Comparison of ENCODE assay signal across 26 cellular contexts in genomic region chr10:27330074-27330473, GRCh38.
DNase-seq lines count a peak whose midpoint lies in the region; ATAC-seq and TF ChIP-seq lines count a peak whose summit lies in the region.
"Had no signal": no experiment of that assay in that cellular context is flagged by ENCODE, and none has a peak within 500 bp of the region (broad histone marks: within the 10 kb centered on the region; RNA-seq: fewer than 3 reads in every experiment).

No MANE protein-coding gene starts in this region.

- H3K4me3 ChIP-seq in BE2C (ENCODE audit: low read depth, low read length) (no peak overlapping the region), Karpas-422 (ENCODE audit: low read length) (no peak overlapping the region), SK-N-SH (ENCODE audit: low read depth in 2 of 2, low read length in 1 of 2) (no peak overlapping the region)
- H3K4me3 ChIP-seq: A549, BLaER1, GM12878 had no signal

- peaks cover 2% of the 10 kb centered on the region for H3K4me1 Mint-ChIP-seq in T-helper 17 cell
- H3K4me1 Mint-ChIP-seq: B cell; CD4-positive, alpha-beta memory T cell; CD8-positive, alpha-beta memory T cell had no signal

- H3K9me2 ChIP-seq in Karpas-422 (replicated peaks; ENCODE audit: insufficient read depth, low read length): no peaks in the 10 kb centered on the region
- H3K9me2 ChIP-seq in SK-N-SH: no peaks in the 10 kb centered on the region

- H3K36me3 Mint-ChIP-seq in T-helper 17 cell (ENCODE audit: low read depth): no peaks in the 10 kb centered on the region
- H3K36me3 Mint-ChIP-seq: CD14-positive monocyte; CD4-positive, alpha-beta memory T cell; CD4-positive, CD25-positive, alpha-beta regulatory T cell; CD8-positive, alpha-beta memory T cell had no signal

- DNase-seq in BE2C (peak; percentile 37), Karpas-422 (peak; percentile 16), SK-N-SH (peak; percentile 39), T-helper 17 cell (no peak)
- DNase-seq in activated naive CD4-positive, alpha-beta T cell treated with Interleukin-2 at 50 U/mL for 16 hours: no peak
- no peak for DNase-seq in stimulated activated naive CD8-positive, alpha-beta T cell treated with anti-CD3 and anti-CD28 coated beads, Interleukin-15, Interleukin-2, amounts not matched to agents 100 U/mL and 50 U/mL, for 24 hours
- DNase-seq: AML-193; C1 segment of cervical spinal cord; CD4-positive, alpha-beta memory T cell; CD4-positive, CD25-positive, alpha-beta regulatory T cell; CD8-positive, alpha-beta memory T cell; COR-L47; DMS 273 treated with DMSO at 0.1 percent for 48 hours; DMS153; DMS53; DMS79; DND-41; EL; GDM1 had no signal

- POLR2A ChIA-PET in SK-N-SH (lab: Yijun Ruan, JAX): no interaction called here

- H3F3A ChIP-seq in SK-N-SH (replicated peaks; ENCODE audit: insufficient read depth): no peaks in the 10 kb centered on the region

- H2AFZ ChIP-seq in Karpas-422 (ENCODE audit: low read length): no peak overlapping the region
- no peak overlapping the region for H2AFZ ChIP-seq in SK-N-SH (ENCODE audit: low read depth)

- no peak overlapping the region for H3K9ac ChIP-seq in Karpas-422 (ENCODE audit: low read length)
- H3K9ac ChIP-seq in SK-N-SH: no peak overlapping the region
- H3K9ac ChIP-seq: BLaER1 had no signal

- H3K9me3 ChIP-seq in BE2C: no peaks in the 10 kb centered on the region
- no peaks in the 10 kb centered on the region for H3K9me3 ChIP-seq in Karpas-422 (ENCODE audit: low read length)
- H3K9me3 ChIP-seq in SK-N-SH: no peaks in the 10 kb centered on the region
- H3K9me3 ChIP-seq in T-helper 17 cell (ENCODE audit: control insufficient read depth, low read length, poor library complexity, severe bottlenecking): no peaks in the 10 kb centered on the region
- H3K9me3 ChIP-seq: A549, BLaER1 had no signal

- H4K20me1 ChIP-seq in Karpas-422 (ENCODE audit: insufficient read depth, low read depth, low read length) (no peaks in the 10 kb centered on the region), SK-N-SH (ENCODE audit: insufficient read depth) (no peaks in the 10 kb centered on the region)
- H4K20me1 ChIP-seq: BLaER1 had no signal

- H3K4me1 ChIP-seq in BE2C (peaks cover 5% of the 10 kb centered on the region; the same call in 1 of the 2 replicates), Karpas-422 (ENCODE audit: low read length) (no peaks in the 10 kb centered on the region), SK-N-SH (ENCODE audit: control insufficient read depth in 1 of 2, insufficient read depth in 2 of 2, low read depth in 1 of 2, low read length in 1 of 2) (peaks cover 0 to 10% of the 10 kb centered on the region in 2 experiments; a peak in 2 of 4 replicates)
- H3K4me1 ChIP-seq: A549, BLaER1 had no signal

- CTCF ChIA-PET in SK-N-SH (lab: Yijun Ruan, JAX): interaction anchor here (1.8 kb wide), 1 partner anchor 30 kb away, joined by 4 read pairs; no protein-coding TSS in a partner anchor

- H3K4me2 ChIP-seq in Karpas-422 (ENCODE audit: low read depth, low read length, poor library complexity, severe bottlenecking): no peak overlapping the region
- no peak overlapping the region for H3K4me2 ChIP-seq in SK-N-SH
- H3K4me2 ChIP-seq: A549, BLaER1 had no signal

- H3K27me3 ChIP-seq in BE2C (no peaks in the 10 kb centered on the region), Karpas-422 (ENCODE audit: low read length) (no peaks in the 10 kb centered on the region), SK-N-SH (ENCODE audit: insufficient read depth) (no peaks in the 10 kb centered on the region)
- H3K27me3 ChIP-seq: BLaER1 had no signal

- no peaks in the 10 kb centered on the region for H3K79me2 ChIP-seq in Karpas-422 (ENCODE audit: low read length)
- no peaks in the 10 kb centered on the region for H3K79me2 ChIP-seq in SK-N-SH (ENCODE audit: insufficient read depth)

- no peak for TF ChIP-seq CTCF in BE2C (IDR thresholded peaks at IDR 0.05; ENCODE audit: low read depth, low read length)
- TF ChIP-seq CTCF in SK-N-SH (IDR thresholded peaks at IDR 0.05): no peak

- H3K27ac Mint-ChIP-seq in T-helper 17 cell: no peak overlapping the region
- H3K27ac Mint-ChIP-seq: B cell; CD14-positive monocyte; CD4-positive, alpha-beta memory T cell; CD4-positive, CD25-positive, alpha-beta regulatory T cell; CD8-positive, alpha-beta memory T cell had no signal

- no peaks in the 10 kb centered on the region for H3K36me3 ChIP-seq in BE2C
- H3K36me3 ChIP-seq in Karpas-422 (ENCODE audit: insufficient read depth, low read length): no peaks in the 10 kb centered on the region
- H3K36me3 ChIP-seq in SK-N-SH (replicated peaks in 1 of 2; ENCODE audit: control insufficient read depth in 1 of 2, insufficient read depth in 2 of 2, low read length in 1 of 2): no peaks in the 10 kb centered on the region
- H3K36me3 ChIP-seq: BLaER1 had no signal

- ATAC-seq in T-helper 17 cell: no peak
- ATAC-seq in stimulated activated naive CD8-positive, alpha-beta T cell treated with anti-CD3 and anti-CD28 coated beads, Interleukin-15, Interleukin-2, amounts not matched to agents 100 U/mL and 50 U/mL, for 24 hours: no peak
- no peak for ATAC-seq in GM21528 (IDR thresholded peaks at IDR 0.05; ENCODE audit: low FRiP score, unreplicated experiment)
- ATAC-seq: A549, GM12878 had no signal

- H3K27ac ChIP-seq in Karpas-422 (ENCODE audit: low read length) (no peak overlapping the region), SK-N-SH (ENCODE audit: low read depth in 2 of 2, low read length in 1 of 2) (no peak overlapping the region; a peak in 1 of 4 replicates)
- H3K27ac ChIP-seq: 22Rv1, A549, BLaER1 had no signal

- TF ChIP-seq RAD21 in SK-N-SH (IDR thresholded peaks at IDR 0.05; ENCODE audit: low read length): no peak

- H3K4me3 Mint-ChIP-seq in T-helper 17 cell: peak overlapping the region; percentile 6
- H3K4me3 Mint-ChIP-seq: B cell; CD14-positive monocyte; CD4-positive, alpha-beta memory T cell; CD4-positive, CD25-positive, alpha-beta regulatory T cell; CD8-positive, alpha-beta memory T cell had no signal

- peaks cover 17% of the 10 kb centered on the region for H3K27me3 Mint-ChIP-seq in T-helper 17 cell
- H3K27me3 Mint-ChIP-seq: B cell had no signal

- WGBS in SK-N-SH (ENCODE audit: low lambda C conversion rate): 45% methylated on average over 3 of the region's 3 CpGs

- TF ChIP-seq EP300 in SK-N-SH (IDR thresholded peaks at IDR 0.05; ENCODE audit: borderline replicate concordance in 1 of 2, low read depth in 1 of 2, low read length in 1 of 2): peak in 1 of 2 experiments; percentile 90; a peak in 2 of 4 replicates

TF ChIP-seq in SK-N-SH, 30 proteins besides CTCF, POLR2A, EP300 and RAD21:
- TF ChIP-seq GATA2 (CRISPR knock-in tag; IDR thresholded peaks at IDR 0.05) (peak; percentile 23; the same call in 1 of the 2 replicates), MXI1 (IDR thresholded peaks at IDR 0.05; ENCODE audit: low read depth, low read length) (peak; percentile 34; the same call in 1 of the 2 replicates), RCOR1 (IDR thresholded peaks at IDR 0.05; ENCODE audit: low read length) (peak; percentile 90), ELF1 (IDR thresholded peaks at IDR 0.05) (no peak), CHD2 (IDR thresholded peaks at IDR 0.05; ENCODE audit: low read length, partially characterized antibody) (peak; percentile 47), TCF12 (IDR thresholded peaks at IDR 0.05) (0 out of 2 replicates have a peak, but pooled peaks have one; percentile 10), GABPA (IDR thresholded peaks at IDR 0.05; ENCODE audit: low read depth) (no peak)

Comparison
In these comparisons a context has a peak if more than half of its experiments do, and no peak if none do; other contexts are left out.
1. DNase-seq: peak in BE2C (single experiment), Karpas-422 (single experiment) and SK-N-SH (single experiment); none in T-helper 17 cell (0 of 3), activated naive CD4-positive, alpha-beta T cell treated with Interleukin-2 at 50 U/mL for 16 hours (single experiment) and stimulated activated naive CD8-positive, alpha-beta T cell treated with anti-CD3 and anti-CD28 coated beads, Interleukin-15, Interleukin-2, amounts not matched to agents 100 U/mL and 50 U/mL, for 24 hours (single experiment).